ENCODE assay signal across 19 cellular contexts in genomic region chr19:23436944-23437343, GRCh38. TPM values are rescaled to one million over a fixed set of nuclear protein-coding genes. Genes with fewer than 3 reads are reported as not detected.
A peak's percentile ranks its signal among the peaks of the same experiment; 100 is the strongest.
DNase-seq lines count a peak whose midpoint lies in the region; ATAC-seq and TF ChIP-seq lines count a peak whose summit lies in the region.
"Had no signal": no experiment of that assay in that cellular context is flagged by ENCODE, and none has a peak within 500 bp of the region (broad histone marks: within the 10 kb centered on the region; RNA-seq: fewer than 3 reads in every experiment).

No MANE protein-coding gene starts in this region.

- no peak overlapping the region for H3K27ac ChIP-seq in AG04450 (ENCODE audit: low read depth, low read length)
- H3K27ac ChIP-seq: heart right ventricle, right atrium auricular region had no signal

- H3K4me3 Mint-ChIP-seq in activated naive CD8-positive, alpha-beta T cell treated with anti-CD3 and anti-CD28 coated beads, Interleukin-2, amount 50 U/mL, for 24 hours, result no peak overlapping the region
- H3K4me3 Mint-ChIP-seq: activated CD4-positive, alpha-beta memory T cell treated with anti-CD3 and anti-CD28 coated beads, Interleukin-2, amount 10 ng/mL, durations not matched to agents 7 days and 5 days; natural killer cell treated with Interleukin-12 subunit alpha and Interleukin-12 subunit beta and Interleukin-15 and Interleukin-18, amount 100 ng/mL, for 72 hours; T-helper 17 cell had no signal

- DNase-seq in AG04450 (ENCODE audit: low read depth, low spot score) (no peak), GM12864 (ENCODE audit: low read depth) (no peak), RKO (ENCODE audit: low spot score) (peak; percentile 37), fibroblast of mammary gland (ENCODE audit: low read depth) (peak; percentile 2), NOMO-1 treated with DMSO at 0.1 percent for 48 hours (lab: John Stamatoyannopoulos, UW; ENCODE audit: unreplicated experiment) (no peak)
- no peak for DNase-seq in activated naive CD8-positive, alpha-beta T cell treated with anti-CD3 and anti-CD28 coated beads, Interleukin-2, amount 50 U/mL, for 24 hours
- DNase-seq: activated CD4-positive, alpha-beta memory T cell treated with anti-CD3 and anti-CD28 coated beads, Interleukin-2, amount 10 ng/mL, durations not matched to agents 7 days and 5 days; activated gamma-delta T cell; heart right ventricle; KG1; left ventricle myocardium superior; NCI-H2029 treated with DMSO at 0.1 percent for 48 hours; stimulated activated CD4-positive, alpha-beta T cell treated with anti-CD3 and anti-CD28 coated beads, Interleukin-4, amount 100 ng/mL, for 4 hours; stimulated activated naive CD4-positive, alpha-beta T cell treated with Interleukin-2 at 50 U/mL for 16 hours; T-helper 17 cell had no signal

- no peaks in the 10 kb centered on the region for H3K4me1 Mint-ChIP-seq in activated naive CD8-positive, alpha-beta T cell treated with anti-CD3 and anti-CD28 coated beads, Interleukin-2, amount 50 U/mL, for 24 hours
- H3K4me1 Mint-ChIP-seq: activated CD4-positive, alpha-beta memory T cell treated with anti-CD3 and anti-CD28 coated beads, Interleukin-2, amount 10 ng/mL, durations not matched to agents 7 days and 5 days; T-helper 17 cell had no signal

- H3K27me3 Mint-ChIP-seq in activated naive CD8-positive, alpha-beta T cell treated with anti-CD3 and anti-CD28 coated beads, Interleukin-2, amount 50 U/mL, for 24 hours, result no peaks in the 10 kb centered on the region
- H3K27me3 Mint-ChIP-seq: activated CD4-positive, alpha-beta memory T cell treated with anti-CD3 and anti-CD28 coated beads, Interleukin-2, amount 10 ng/mL, durations not matched to agents 7 days and 5 days; natural killer cell treated with Interleukin-12 subunit alpha and Interleukin-12 subunit beta and Interleukin-15 and Interleukin-18, amount 100 ng/mL, for 72 hours; T-helper 17 cell had no signal

- H3K36me3 Mint-ChIP-seq in activated naive CD8-positive, alpha-beta T cell treated with anti-CD3 and anti-CD28 coated beads, Interleukin-2, amount 50 U/mL, for 24 hours (ENCODE audit: low read depth), result peaks cover 7% of the 10 kb centered on the region

- no peak overlapping the region for H3K27ac Mint-ChIP-seq in activated naive CD8-positive, alpha-beta T cell treated with anti-CD3 and anti-CD28 coated beads, Interleukin-2, amount 50 U/mL, for 24 hours
- H3K27ac Mint-ChIP-seq: activated CD4-positive, alpha-beta memory T cell treated with anti-CD3 and anti-CD28 coated beads, Interleukin-2, amount 10 ng/mL, durations not matched to agents 7 days and 5 days; natural killer cell treated with Interleukin-12 subunit alpha and Interleukin-12 subunit beta and Interleukin-15 and Interleukin-18, amount 100 ng/mL, for 72 hours; T-helper 17 cell had no signal

- no peak for ATAC-seq in activated naive CD8-positive, alpha-beta T cell treated with anti-CD3 and anti-CD28 coated beads, Interleukin-2, amount 50 U/mL, for 24 hours
- ATAC-seq in HG02970 (IDR thresholded peaks at IDR 0.05; ENCODE audit: low FRiP score, unreplicated experiment) (no peak), HG02610 (IDR thresholded peaks at IDR 0.05; ENCODE audit: unreplicated experiment) (no peak)
- ATAC-seq: heart right ventricle; left ventricle myocardium superior; natural killer cell treated with Interleukin-12 subunit alpha and Interleukin-12 subunit beta and Interleukin-15 and Interleukin-18, amount 100 ng/mL, for 72 hours; T-helper 17 cell had no signal

- no peaks in the 10 kb centered on the region for H3K27me3 ChIP-seq in AG04450 (ENCODE audit: control insufficient read depth, insufficient read depth, low read length)
- H3K27me3 ChIP-seq: heart right ventricle, right atrium auricular region had no signal

- CTCF ChIA-PET in AG04450 (lab: Charles Lee), result interaction anchor here (0.6 kb wide), 1 partner anchor 11 kb away, joined by 5 read pairs; no protein-coding TSS in a partner anchor

- POLR2A ChIA-PET in AG04450 (lab: Yijun Ruan, JAX), result no interaction called here

- peaks cover 30% of the 10 kb centered on the region for H3K9me3 ChIP-seq in AG04450 (ENCODE audit: control insufficient read depth, insufficient read depth, low read length)

- no peak overlapping the region for H3K4me3 ChIP-seq in AG04450 (ENCODE audit: low read depth, low read length)
- H3K4me3 ChIP-seq in GM12864 (ENCODE audit: low read depth, low read length), result no peak overlapping the region
- no peak overlapping the region for H3K4me3 ChIP-seq in fibroblast of mammary gland (ENCODE audit: control insufficient read depth, low read depth, low read length)
- H3K4me3 ChIP-seq: heart right ventricle, right atrium auricular region had no signal

- peaks cover 53% of the 10 kb centered on the region for H3K9me3 Mint-ChIP-seq in activated naive CD8-positive, alpha-beta T cell treated with anti-CD3 and anti-CD28 coated beads, Interleukin-2, amount 50 U/mL, for 24 hours

- TF ChIP-seq CTCF in AG04450 (IDR thresholded peaks at IDR 0.05; ENCODE audit: low read depth, low read length) (peak; percentile 37), GM12864 (IDR thresholded peaks at IDR 0.05; ENCODE audit: low read depth, low read length, missing control alignments) (peak; percentile 44), fibroblast of mammary gland (conservative IDR thresholded peaks at IDR 0.05; ENCODE audit: control insufficient read depth, insufficient read depth, low read depth, low read length) (peak; percentile 28)

RNA-seq across cellular contexts. Expression of gene ZNF91, which starts 41.7 kb away (rescaled TPM):
- polyA plus RNA-seq in AG04450 (2011; rRNA removed), result 14.5 and 18.7 TPM in 2 replicates
- polyA minus RNA-seq in AG04450 (2011; rRNA and poly(A)+ RNA removed), result 25.1 and 32.2 TPM in 2 replicates

Comparison
In these comparisons a context has a peak if more than half of its experiments do, and no peak if none do; other contexts are left out.
1. DNase-seq: peak in RKO (single experiment) and fibroblast of mammary gland (single experiment); none in AG04450 (single experiment), GM12864 (single experiment), activated naive CD8-positive, alpha-beta T cell treated with anti-CD3 and anti-CD28 coated beads, Interleukin-2, amount 50 U/mL, for 24 hours (single experiment) and NOMO-1 treated with DMSO at 0.1 percent for 48 hours (single experiment).
2. Peak in every context shown above with its lines, with median percentiles within 50 percentile points of each other: CTCF ChIP-seq.